In genomic region chr5:956941-957729, GRCh38 we compare ENCODE assay signal across 8 cellular contexts. TPM values are rescaled to one million over a fixed set of nuclear protein-coding genes. Genes with fewer than 3 reads are reported as not detected.
DNase-seq lines count a peak whose midpoint lies in the region; ATAC-seq and TF ChIP-seq lines count a peak whose summit lies in the region.

No MANE protein-coding gene starts in this region.

- H3K27ac ChIP-seq in SK-N-SH (ENCODE audit: low read depth in 2 of 2, low read length in 1 of 2) (peak overlapping the region; percentile 52 to 69; a peak in 3 of 4 replicates), duodenal mucosa (ENCODE audit: low read depth, low read length) (peak overlapping the region; percentile 59)

- 0 out of 4 replicates have a peak overlapping the region, but pooled peaks of 1 of the 2 experiments have one; percentile 36 for H3K4me3 ChIP-seq in SK-N-SH (ENCODE audit: low read depth in 2 of 2, low read length in 1 of 2)
- no peak overlapping the region for H3K4me3 ChIP-seq in duodenal mucosa (ENCODE audit: low read depth in 1 of 2, low read length in 2 of 2)

- H3K27ac Mint-ChIP-seq in naive thymus-derived CD8-positive, alpha-beta T cell: peak overlapping the region in 3 of 10 donors; percentile 19 to 69 (median 67)

- H3K9ac ChIP-seq in SK-N-SH: peak overlapping the region; percentile 19; the same call in 1 of the 2 replicates
- H3K9ac ChIP-seq in duodenal mucosa (ENCODE audit: low read depth in 1 of 2, low read length in 2 of 2): no peak overlapping the region

- POLR2A ChIA-PET in SK-N-SH (lab: Yijun Ruan, JAX): no interaction called here
- POLR2A ChIA-PET in naive thymus-derived CD8-positive, alpha-beta T cell (lab: Charles Lee): no interaction called here

- no peak for TF ChIP-seq RAD21 in SK-N-SH (IDR thresholded peaks at IDR 0.05; ENCODE audit: low read length)

- peak in 1 of 2 experiments; percentile 69; a peak in 1 of 4 replicates for TF ChIP-seq EP300 in SK-N-SH (IDR thresholded peaks at IDR 0.05; ENCODE audit: borderline replicate concordance in 1 of 2, low read depth in 1 of 2, low read length in 1 of 2)

- peak; percentile 42 for TF ChIP-seq CTCF in SK-N-SH (IDR thresholded peaks at IDR 0.05)

- H3K9me3 ChIP-seq in SK-N-SH: no peaks in the 10 kb centered on the region
- H3K9me3 ChIP-seq in duodenal mucosa (ENCODE audit: control insufficient read depth in 1 of 2, low read length in 2 of 2): no peaks in the 10 kb centered on the region

- no peaks in the 10 kb centered on the region for H3K9me3 Mint-ChIP-seq in naive thymus-derived CD8-positive, alpha-beta T cell

- H3K79me2 ChIP-seq in SK-N-SH (ENCODE audit: insufficient read depth): no peaks in the 10 kb centered on the region

- peak; percentile 77 for ATAC-seq in HG02870 (IDR thresholded peaks at IDR 0.05; ENCODE audit: unreplicated experiment)
- ATAC-seq in naive thymus-derived CD8-positive, alpha-beta T cell: peak; percentile 73 to 87

- H3K4me2 ChIP-seq in SK-N-SH: peak overlapping the region; percentile 66

- DNase-seq in activated effector memory CD4-positive, alpha-beta T cell treated with anti-CD3 and anti-CD28 coated beads, Interleukin-2, amount 50 U/mL, for 16 hours: peak; percentile 66
- DNase-seq in activated effector memory CD4-positive, alpha-beta T cell treated with Interleukin-2 at 50 U/mL for 16 hours: no peak
- DNase-seq in SK-N-SH (peak; percentile 28), NOMO-1 treated with DMSO at 0.1 percent for 48 hours (lab: John Stamatoyannopoulos, UW; ENCODE audit: unreplicated experiment) (no peak), DMS153 treated with DMSO at 0.1 percent for 48 hours (lab: John Stamatoyannopoulos, UW; ENCODE audit: unreplicated experiment) (no peak)
- peak in 5 of 10 donors; percentile 20 to 41 (median 35) for DNase-seq in naive thymus-derived CD8-positive, alpha-beta T cell

- H2AFZ ChIP-seq in SK-N-SH (ENCODE audit: low read depth): no peak overlapping the region

- H3K4me1 ChIP-seq in SK-N-SH (ENCODE audit: control insufficient read depth in 1 of 2, insufficient read depth in 2 of 2, low read depth in 1 of 2, low read length in 1 of 2): peaks cover 16 to 18% of the 10 kb centered on the region in 2 experiments; a peak in 3 of 4 replicates
- peaks cover 12 to 18% of the 10 kb centered on the region in 2 donors for H3K4me1 ChIP-seq in duodenal mucosa (ENCODE audit: control insufficient read depth in 1 of 2, insufficient read depth in 2 of 2, low read length in 2 of 2)

- H3K27me3 ChIP-seq in SK-N-SH (ENCODE audit: insufficient read depth) (no peaks in the 10 kb centered on the region; the same call in 1 of the 2 replicates), duodenal mucosa (ENCODE audit: control insufficient read depth in 1 of 2, insufficient read depth in 2 of 2, low read length in 2 of 2) (peaks cover 4 to 8% of the 10 kb centered on the region in 2 donors)

- peaks cover 12 to 32% (median 25%) of the 10 kb centered on the region in 5 donors for H3K27me3 Mint-ChIP-seq in naive thymus-derived CD8-positive, alpha-beta T cell

- no peaks in the 10 kb centered on the region for H4K20me1 ChIP-seq in SK-N-SH (ENCODE audit: insufficient read depth)

- WGBS in SK-N-SH (ENCODE audit: low lambda C conversion rate): 23% methylated on average over 5 of the region's 25 CpGs

- H3K9me2 ChIP-seq in SK-N-SH: no peaks in the 10 kb centered on the region

- no peaks in the 10 kb centered on the region for H3F3A ChIP-seq in SK-N-SH (replicated peaks; ENCODE audit: insufficient read depth)

- H3K36me3 Mint-ChIP-seq in naive thymus-derived CD8-positive, alpha-beta T cell: no peaks in the 10 kb centered on the region

- CTCF ChIA-PET in SK-N-SH (lab: Yijun Ruan, JAX): interaction anchor here (1.1 kb wide), 1 partner anchor 217 kb away, joined by 3 read pairs; no protein-coding TSS in a partner anchor

- H3K4me1 Mint-ChIP-seq in naive thymus-derived CD8-positive, alpha-beta T cell: peaks cover 14 to 24% (median 20%) of the 10 kb centered on the region in 4 donors

- H3K36me3 ChIP-seq in SK-N-SH (replicated peaks in 1 of 2; ENCODE audit: control insufficient read depth in 1 of 2, insufficient read depth in 2 of 2, low read length in 1 of 2) (no peaks in the 10 kb centered on the region), duodenal mucosa (ENCODE audit: control insufficient read depth in 1 of 2, insufficient read depth in 2 of 2, low read length in 2 of 2) (no peaks in the 10 kb centered on the region)

- peak overlapping the region in 5 of 10 donors; percentile 14 to 36 (median 26) for H3K4me3 Mint-ChIP-seq in naive thymus-derived CD8-positive, alpha-beta T cell

TF ChIP-seq in SK-N-SH, 30 proteins besides CTCF, POLR2A, EP300 and RAD21 (continues in another document):
- peak; percentile 23; the same call in 1 of the 2 replicates for TF ChIP-seq JUND (IDR thresholded peaks at IDR 0.05)
- TF ChIP-seq ZBTB33 (IDR thresholded peaks at IDR 0.05; ENCODE audit: borderline replicate concordance, low read depth): no peak
- peak; percentile 73 for TF ChIP-seq TCF12 (IDR thresholded peaks at IDR 0.05)
- no peak for TF ChIP-seq USF1 (IDR thresholded peaks at IDR 0.05; ENCODE audit: borderline replicate concordance, low read depth)
- no peak for TF ChIP-seq MXI1 (IDR thresholded peaks at IDR 0.05; ENCODE audit: low read depth, low read length)
- TF ChIP-seq RXRA (IDR thresholded peaks at IDR 0.05; ENCODE audit: borderline replicate concordance, low read depth): peak; percentile 77
- peak; percentile 86 for TF ChIP-seq NFIC (IDR thresholded peaks at IDR 0.05; ENCODE audit: borderline replicate concordance)
- no peak; the same call in 1 of the 2 replicates for TF ChIP-seq REST (IDR thresholded peaks at IDR 0.05; ENCODE audit: low read depth, low read length)
- no peak for TF ChIP-seq SIN3A (IDR thresholded peaks at IDR 0.05; ENCODE audit: borderline replicate concordance, low read depth, low read length)
- TF ChIP-seq FOXM1 (IDR thresholded peaks at IDR 0.05; ENCODE audit: low read depth): no peak
- no peak for TF ChIP-seq EZH2phosphoT487 (IDR thresholded peaks at IDR 0.05; ENCODE audit: borderline replicate concordance, low read depth)
- no peak for TF ChIP-seq GABPA (IDR thresholded peaks at IDR 0.05; ENCODE audit: low read depth)
- TF ChIP-seq CHD2 (IDR thresholded peaks at IDR 0.05; ENCODE audit: low read length, partially characterized antibody): no peak
- peak; percentile 79 for TF ChIP-seq MAX (IDR thresholded peaks at IDR 0.05; ENCODE audit: low read depth)

RNA-seq across cellular contexts. Expression of gene NKD2, which starts 51.5 kb away (rescaled TPM):
- not detected in 2 replicates for polyA plus RNA-seq in SK-N-SH (2012; rRNA removed)
- polyA plus RNA-seq in SK-N-SH (2012; cell fraction: cytosol; rRNA removed): not detected in 2 replicates
- 0.06 TPM in 1 of 2 replicates, not detected in the other for polyA plus RNA-seq in SK-N-SH (2012; cell fraction: nucleus; rRNA removed)
- not detected for total RNA-seq in naive thymus-derived CD8-positive, alpha-beta T cell
- under 1 TPM in 1 of 3 donors, not detected in 2; 0.14 TPM for polyA plus RNA-seq in naive thymus-derived CD8-positive, alpha-beta T cell

Comparison
In these comparisons a context has a peak if more than half of its experiments do, and no peak if none do; other contexts are left out.
1. DNase-seq: peak in activated effector memory CD4-positive, alpha-beta T cell treated with anti-CD3 and anti-CD28 coated beads, Interleukin-2, amount 50 U/mL, for 16 hours (single experiment) and SK-N-SH (single experiment); none in activated effector memory CD4-positive, alpha-beta T cell treated with Interleukin-2 at 50 U/mL for 16 hours (single experiment), NOMO-1 treated with DMSO at 0.1 percent for 48 hours (single experiment) and DMS153 treated with DMSO at 0.1 percent for 48 hours (single experiment).